ENCODE assay signal across 29 cellular contexts in genomic region chr16:88848557-88848956, GRCh38. TPM values are rescaled to one million over a fixed set of nuclear protein-coding genes. Genes with fewer than 3 reads are reported as not detected.
DNase-seq lines count a peak whose midpoint lies in the region; ATAC-seq, FAIRE-seq and TF ChIP-seq lines count a peak whose summit lies in the region.
"Had no signal": no experiment of that assay in that cellular context is flagged by ENCODE, and none has a peak within 500 bp of the region (broad histone marks: within the 10 kb centered on the region; RNA-seq: fewer than 3 reads in every experiment).

No MANE protein-coding gene starts in this region.

- no peaks in the 10 kb centered on the region for H3K4me1 Mint-ChIP-seq in stimulated activated memory B cell treated with anti-CD40 and anti-IgM and Interleukin-4, amounts not matched to agents 10 μg/mL and 1 μg/mL and 100 μg/mL, for 72 hours

- no peak overlapping the region for H3K23ac ChIP-seq in mesenchymal stem cell (ENCODE audit: low read length in 2 of 2)

- H3K4ac ChIP-seq in mesenchymal stem cell (ENCODE audit: low read depth in 1 of 2, low read length in 2 of 2): no peak overlapping the region

- H3K4me1 ChIP-seq in mesenchymal stem cell (ENCODE audit: control insufficient read depth, insufficient read depth, low read depth, low read length) (peaks cover 4% of the 10 kb centered on the region), heart left ventricle (peaks cover 0 to 8% (median 0%) of the 10 kb centered on the region in 12 donors), kidney (ENCODE audit: control insufficient read depth in 1 of 2, insufficient read depth in 1 of 2, low read depth in 1 of 2, low read length in 2 of 2) (no peaks in the 10 kb centered on the region)
- H3K4me1 ChIP-seq: BE2C had no signal

- intact Hi-C loops in heart left ventricle (cut with DNase I) (no loop called here), kidney (cut with DNase I) (no loop called here)

- H3K36me3 Mint-ChIP-seq in stimulated activated memory B cell treated with anti-CD40 and anti-IgM and Interleukin-4, amounts not matched to agents 10 μg/mL and 1 μg/mL and 100 μg/mL, for 72 hours: peaks cover 8% of the 10 kb centered on the region
- H3K36me3 Mint-ChIP-seq: CD4-positive, CD25-positive, alpha-beta regulatory T cell had no signal

- no peak overlapping the region for H3K27ac Mint-ChIP-seq in stimulated activated memory B cell treated with anti-CD40 and anti-IgM and Interleukin-4, amounts not matched to agents 10 μg/mL and 1 μg/mL and 100 μg/mL, for 72 hours
- H3K27ac Mint-ChIP-seq: CD8-positive, alpha-beta memory T cell had no signal

- H3K14ac ChIP-seq in mesenchymal stem cell (ENCODE audit: low read length in 2 of 2): no peak overlapping the region

- no peak overlapping the region for H2BK120ac ChIP-seq in mesenchymal stem cell (ENCODE audit: low read depth, low read length)

- TF ChIP-seq CTCF in heart left ventricle (IDR thresholded peaks at IDR 0.05) (no peak), kidney (IDR thresholded peaks at IDR 0.05; ENCODE audit: borderline replicate concordance, extremely low read depth, insufficient read depth) (no peak)

- H3K36me3 ChIP-seq in mesenchymal stem cell (ENCODE audit: control insufficient read depth in 1 of 2, insufficient read depth in 2 of 2, low read depth in 1 of 2, low read length in 2 of 2) (peaks cover 18 to 50% of the 10 kb centered on the region in 2 experiments), heart left ventricle (peaks cover 0 to 19% (median 3%) of the 10 kb centered on the region in 9 donors), kidney (ENCODE audit: control insufficient read depth in 1 of 2, insufficient read depth in 2 of 2, low read length in 2 of 2) (no peaks in the 10 kb centered on the region)
- H3K36me3 ChIP-seq: BE2C had no signal

- no peak overlapping the region for H3K4me3 Mint-ChIP-seq in stimulated activated memory B cell treated with anti-CD40 and anti-IgM and Interleukin-4, amounts not matched to agents 10 μg/mL and 1 μg/mL and 100 μg/mL, for 72 hours
- H3K4me3 Mint-ChIP-seq: CD14-positive monocyte; CD4-positive, alpha-beta memory T cell; CD4-positive, CD25-positive, alpha-beta regulatory T cell; CD8-positive, alpha-beta memory T cell had no signal

- ATAC-seq in stimulated activated memory B cell treated with anti-CD40 and anti-IgM and Interleukin-4, amounts not matched to agents 10 μg/mL and 1 μg/mL and 100 μg/mL, for 72 hours: peak; percentile 47
- ATAC-seq in heart left ventricle: no peak
- ATAC-seq: GM12878 had no signal

- H2BK5ac ChIP-seq in mesenchymal stem cell (ENCODE audit: low read depth, low read length, poor library complexity, severe bottlenecking): no peak overlapping the region

- H2AFZ ChIP-seq in mesenchymal stem cell (ENCODE audit: low read depth, low read length): no peak overlapping the region

- no peak for FAIRE-seq in kidney (lab: Jason Lieb, UNC)
- FAIRE-seq: A204.1, GM12878, GM12892, GM18507 had no signal

- H3K4me3 ChIP-seq in mesenchymal stem cell (ENCODE audit: insufficient read depth in 1 of 2, low read depth in 1 of 2, low read length in 2 of 2) (peak overlapping the region in 1 of 2 experiments; percentile 11), heart left ventricle (no peak overlapping the region), kidney (ENCODE audit: low read length in 2 of 2) (no peak overlapping the region)
- H3K4me3 ChIP-seq: BLaER1, GM12878 had no signal

- no peaks in the 10 kb centered on the region for H3K27me3 Mint-ChIP-seq in stimulated activated memory B cell treated with anti-CD40 and anti-IgM and Interleukin-4, amounts not matched to agents 10 μg/mL and 1 μg/mL and 100 μg/mL, for 72 hours
- H3K27me3 Mint-ChIP-seq: CD4-positive, alpha-beta memory T cell; CD4-positive, CD25-positive, alpha-beta regulatory T cell; CD8-positive, alpha-beta memory T cell had no signal

- no peak for DNase-seq in mesenchymal stem cell
- DNase-seq in heart left ventricle: no peak
- no peak for DNase-seq in kidney
- DNase-seq: 8988T; ACHN; BE2C; C1 segment of cervical spinal cord; CD4-positive, alpha-beta memory T cell; CD4-positive, CD25-positive, alpha-beta regulatory T cell; CD8-positive, alpha-beta memory T cell; COR-L47; DMS 273 treated with DMSO at 0.1 percent for 48 hours; DMS153; DMS53; DMS79; DND-41; EL; GDM1 had no signal

- H2BK12ac ChIP-seq in mesenchymal stem cell (ENCODE audit: low read length in 2 of 2): no peak overlapping the region

- H3K79me1 ChIP-seq in mesenchymal stem cell (replicated peaks; ENCODE audit: low read length, poor library complexity, severe bottlenecking): peaks cover 32% of the 10 kb centered on the region

- WGBS in mesenchymal stem cell: 89% methylated on average over 21 of the region's 21 CpGs
- 88 to 93% (median 91%) methylated on average over 19 to 21 of the region's 21 CpGs for WGBS in heart left ventricle, 4 donors

- no peak overlapping the region for H3K27ac ChIP-seq in mesenchymal stem cell (ENCODE audit: low read length, poor library complexity, severe bottlenecking)
- H3K27ac ChIP-seq in heart left ventricle: no peak overlapping the region
- no peak overlapping the region for H3K27ac ChIP-seq in kidney (ENCODE audit: low read depth in 2 of 2, low read length in 2 of 2)
- H3K27ac ChIP-seq: BLaER1 had no signal

- H4K8ac ChIP-seq in mesenchymal stem cell (ENCODE audit: low read length): no peak overlapping the region

- H3K9me3 ChIP-seq in mesenchymal stem cell (ENCODE audit: control insufficient read depth, low read length) (no peaks in the 10 kb centered on the region), heart left ventricle (no peaks in the 10 kb centered on the region), kidney (ENCODE audit: control insufficient read depth in 1 of 2, low read length in 2 of 2) (no peaks in the 10 kb centered on the region)
- H3K9me3 ChIP-seq: BE2C, BLaER1 had no signal

- no peaks in the 10 kb centered on the region for H3K9me3 Mint-ChIP-seq in stimulated activated memory B cell treated with anti-CD40 and anti-IgM and Interleukin-4, amounts not matched to agents 10 μg/mL and 1 μg/mL and 100 μg/mL, for 72 hours
- H3K9me3 Mint-ChIP-seq: CD14-positive monocyte; CD4-positive, alpha-beta memory T cell; CD4-positive, CD25-positive, alpha-beta regulatory T cell; CD8-positive, alpha-beta memory T cell had no signal

- H2AK5ac ChIP-seq in mesenchymal stem cell (ENCODE audit: low read length, severe bottlenecking): no peak overlapping the region

- H4K91ac ChIP-seq in mesenchymal stem cell (ENCODE audit: low read length): peak overlapping the region; percentile 58

- no peak for TF ChIP-seq POLR2A in heart left ventricle (IDR thresholded peaks at IDR 0.05)

- H3K4me2 ChIP-seq in mesenchymal stem cell (ENCODE audit: low read length, poor library complexity, severe bottlenecking): no peak overlapping the region
- H3K4me2 ChIP-seq: BLaER1 had no signal

- H3K18ac ChIP-seq in mesenchymal stem cell (ENCODE audit: low read depth in 1 of 2, low read length in 2 of 2): no peak overlapping the region

- no peak overlapping the region for H2BK15ac ChIP-seq in mesenchymal stem cell (ENCODE audit: low read depth, poor library complexity, severe bottlenecking)

- H3K9ac ChIP-seq in mesenchymal stem cell (ENCODE audit: low read length) (no peak overlapping the region), kidney (ENCODE audit: low read length in 2 of 2) (no peak overlapping the region)
- H3K9ac ChIP-seq: BLaER1 had no signal

- H3K27me3 ChIP-seq in mesenchymal stem cell (ENCODE audit: control insufficient read depth in 1 of 2, insufficient read depth in 1 of 2, low read length in 2 of 2): no peaks in the 10 kb centered on the region
- no peaks in the 10 kb centered on the region for H3K27me3 ChIP-seq in heart left ventricle
- H3K27me3 ChIP-seq: BE2C, BLaER1 had no signal

RNA-seq across cellular contexts. Expression of gene GALNS, which starts 8.2 kb away (rescaled TPM):
- 34.8 TPM for polyA plus RNA-seq in mesenchymal stem cell (2013, experiment 1 of 2)
- 32.9 TPM for polyA plus RNA-seq in mesenchymal stem cell (2013, experiment 2 of 2)
- total RNA-seq in heart left ventricle (10 to 100 TPM; 10.7 to 22.7 (median 13.3) TPM), kidney (37.2 TPM)
- polyA plus RNA-seq in heart left ventricle (10 to 100 TPM; 14.1 to 16.4 TPM), kidney (ENCODE audit: insufficient read depth, low read depth, low replicate concordance) (15.8 TPM)

RNA-seq across cellular contexts. Expression of gene TRAPPC2L, which starts 8.4 kb away (rescaled TPM):
- 111 TPM for polyA plus RNA-seq in mesenchymal stem cell (2013, experiment 1 of 2)
- 108 TPM for polyA plus RNA-seq in mesenchymal stem cell (2013, experiment 2 of 2)
- total RNA-seq in heart left ventricle (10 to 100 TPM; 20.3 to 65.7 (median 44.2) TPM), kidney (48.3 TPM)
- polyA plus RNA-seq in heart left ventricle (10 to 100 TPM; 30.3 to 51.3 TPM), kidney (ENCODE audit: insufficient read depth, low read depth, low replicate concordance) (155 TPM)

RNA-seq across cellular contexts. Expression of gene PABPN1L, which starts 17.9 kb away (rescaled TPM):
- polyA plus RNA-seq in mesenchymal stem cell (2013, experiment 1 of 2): not detected
- polyA plus RNA-seq in mesenchymal stem cell (2013, experiment 2 of 2): not detected
- total RNA-seq in heart left ventricle: not detected
- polyA plus RNA-seq in heart left ventricle: not detected
- not detected for total RNA-seq in kidney
- polyA plus RNA-seq in kidney (ENCODE audit: insufficient read depth, low read depth, low replicate concordance): not detected
- total RNA-seq: A673; CD4-positive, alpha-beta memory T cell; CD4-positive, CD25-positive, alpha-beta regulatory T cell; CD8-positive, alpha-beta memory T cell; Daoy; G401; GM12878 had no signal
- polyA plus RNA-seq: AG04450; CD14-positive monocyte; CD4-positive, alpha-beta memory T cell; CD4-positive, CD25-positive, alpha-beta regulatory T cell; CD8-positive, alpha-beta memory T cell; GM12878 had no signal

RNA-seq across cellular contexts. Expression of gene APRT, which starts 36.8 kb away (rescaled TPM):
- polyA plus RNA-seq in mesenchymal stem cell (2013, experiment 1 of 2): 157 TPM
- 164 TPM for polyA plus RNA-seq in mesenchymal stem cell (2013, experiment 2 of 2)
- total RNA-seq in heart left ventricle (10 to 100 TPM; 26.6 to 75.8 (median 44.2) TPM), kidney (105 TPM)
- polyA plus RNA-seq in heart left ventricle (100 to 1,000 TPM in 1 of 2 donors, 10 to 100 TPM in 1; 62.6 to 129 TPM), kidney (ENCODE audit: insufficient read depth, low read depth, low replicate concordance) (204 TPM)

RNA-seq across cellular contexts. Expression of gene CDT1, which starts 45.0 kb away (rescaled TPM):
- 3.1 TPM for polyA plus RNA-seq in mesenchymal stem cell (2013, experiment 1 of 2)
- polyA plus RNA-seq in mesenchymal stem cell (2013, experiment 2 of 2): 3.0 TPM
- total RNA-seq in heart left ventricle: 1 to 10 TPM in 4 of 9 donors, under 1 TPM in 5; 0.23 to 6.1 (median 0.70) TPM
- under 1 TPM; 0.19 to 0.40 TPM for polyA plus RNA-seq in heart left ventricle
- 1.5 TPM for total RNA-seq in kidney
- 0.56 TPM for polyA plus RNA-seq in kidney (ENCODE audit: insufficient read depth, low read depth, low replicate concordance)
